Comparison of ENCODE assay signal across 19 cellular contexts in genomic region chr1:54649130-54649898, GRCh38. TPM values are rescaled to one million over a fixed set of nuclear protein-coding genes. Genes with fewer than 3 reads are reported as not detected.
A peak's percentile ranks its signal among the peaks of the same experiment; 100 is the strongest.
DNase-seq lines count a peak whose midpoint lies in the region; TF ChIP-seq lines count a peak whose summit lies in the region.
"Had no signal": no experiment of that assay in that cellular context is flagged by ENCODE, and none has a peak within 500 bp of the region (broad histone marks: within the 10 kb centered on the region; RNA-seq: fewer than 3 reads in every experiment).

No MANE protein-coding gene starts in this region.

- H3K9me2 ChIP-seq in hepatocyte (replicated peaks; ENCODE audit: insufficient read depth) (no peaks in the 10 kb centered on the region), SK-N-SH (no peaks in the 10 kb centered on the region), OCI-LY7 (ENCODE audit: insufficient read depth, low read length) (no peaks in the 10 kb centered on the region)

- TF ChIP-seq EP300 in transverse colon (IDR thresholded peaks at IDR 0.05; ENCODE audit: low read depth) (no peak), SK-N-SH (IDR thresholded peaks at IDR 0.05; ENCODE audit: borderline replicate concordance in 1 of 2, low read depth in 1 of 2, low read length in 1 of 2) (no peak)

- H4K20me1 ChIP-seq in hepatocyte (ENCODE audit: insufficient read depth, poor library complexity, severe bottlenecking) = no peaks in the 10 kb centered on the region
- H4K20me1 ChIP-seq in SK-N-SH (ENCODE audit: insufficient read depth) = no peaks in the 10 kb centered on the region
- H4K20me1 ChIP-seq in OCI-LY7 (ENCODE audit: insufficient read depth, low read length) = no peaks in the 10 kb centered on the region

- WGBS in hepatocyte (ENCODE audit: low lambda C conversion rate, missing lambda C conversion rate) = 46% methylated on average over 5 of the region's 5 CpGs
- 14 to 40% methylated on average over 4 to 5 of the region's 5 CpGs for WGBS in transverse colon (ENCODE audit: low coverage in 1 of 2), 2 donors
- WGBS in SK-N-SH (ENCODE audit: low lambda C conversion rate) = 33% methylated on average over 5 of the region's 5 CpGs

- no TSS peak for BruUV-seq in OCI-LY7 (replicated peaks; lab: Mats Ljungman, UMichigan)

- H3K4me3 ChIP-seq in hepatocyte (no peak overlapping the region), transverse colon (peak overlapping the region in 1 of 4 donors; percentile 9), SK-N-SH (ENCODE audit: low read depth in 2 of 2, low read length in 1 of 2) (no peak overlapping the region), OCI-LY7 (ENCODE audit: low read depth, low read length, poor library complexity, severe bottlenecking) (no peak overlapping the region)
- H3K4me3 ChIP-seq: MG63 had no signal

- peak; percentile 75 for DNase-seq in HuH-7 (ENCODE audit: low spot score)
- DNase-seq in hepatocyte (ENCODE audit: low spot score) = peak; percentile 62
- DNase-seq in mucosa of gallbladder (ENCODE audit: low spot score) = peak; percentile 30
- DNase-seq in transverse colon = peak; percentile 77
- DNase-seq in SK-N-SH = no peak
- DNase-seq in DMS53 (lab: John Stamatoyannopoulos, UW) = no peak
- DNase-seq in OCI-LY7 (ENCODE audit: low spot score) = no peak
- DNase-seq: BE2C; CD4-positive, alpha-beta memory T cell; GF-D8; GOT3; MG63; NCI-H1105; NCI-H187; NCI-H774; SHP77 treated with DMSO at 0.1 percent for 48 hours had no signal

- no peaks in the 10 kb centered on the region for H3K27me3 ChIP-seq in hepatocyte
- no peaks in the 10 kb centered on the region for H3K27me3 ChIP-seq in transverse colon
- H3K27me3 ChIP-seq in SK-N-SH (ENCODE audit: insufficient read depth) = no peaks in the 10 kb centered on the region
- H3K27me3 ChIP-seq: BE2C, MG63 had no signal

- intact Hi-C loops in transverse colon (cut with DNase I; ENCODE audit: low total_unique reads) (no loop called here), OCI-LY7 (cut with micrococcal nuclease; ENCODE audit: unreplicated experiment) (no loop called here)

- TF ChIP-seq CTCF in hepatocyte (IDR thresholded peaks at IDR 0.05; ENCODE audit: poor library complexity) (no peak), transverse colon (IDR thresholded peaks at IDR 0.05) (no peak), SK-N-SH (IDR thresholded peaks at IDR 0.05) (no peak), OCI-LY7 (conservative IDR thresholded peaks at IDR 0.05; ENCODE audit: low read length) (no peak)

- no peaks in the 10 kb centered on the region for H3K36me3 ChIP-seq in hepatocyte (replicated peaks; ENCODE audit: insufficient read depth, low read depth)
- no peaks in the 10 kb centered on the region for H3K36me3 ChIP-seq in transverse colon
- H3K36me3 ChIP-seq in SK-N-SH (replicated peaks in 1 of 2; ENCODE audit: control insufficient read depth in 1 of 2, insufficient read depth in 2 of 2, low read length in 1 of 2) = no peaks in the 10 kb centered on the region
- no peaks in the 10 kb centered on the region for H3K36me3 ChIP-seq in OCI-LY7 (ENCODE audit: insufficient read depth, low read length)
- H3K36me3 ChIP-seq: BE2C, MG63 had no signal

- H3K9ac ChIP-seq in SK-N-SH = no peak overlapping the region
- H3K9ac ChIP-seq: KMS-11 had no signal

- CTCF ChIA-PET in SK-N-SH (lab: Yijun Ruan, JAX) (interaction anchor here (2.5 kb wide), 1 partner anchor 101 kb away, joined by 6 read pairs; the partner anchor contains the start of gene ACOT11), OCI-LY7 (lab: Charles Lee; ENCODE audit: unreplicated experiment) (no interaction called here)

- in situ Hi-C loops in transverse colon (cut with MboI; ENCODE audit: low pct_ligation_motif_present in 1 of 4, low pct_unique_long_range_greater_than_20kb in 1 of 4, low sequenced_read_pairs in 3 of 4) = no loop called here

- no peak for TF ChIP-seq RAD21 in SK-N-SH (IDR thresholded peaks at IDR 0.05; ENCODE audit: low read length)

- POLR2A ChIA-PET in SK-N-SH (lab: Yijun Ruan, JAX) (no interaction called here), OCI-LY7 (lab: Charles Lee) (no interaction called here)

- H3K27ac ChIP-seq in hepatocyte = peak overlapping the region; percentile 41
- peak overlapping the region; percentile 71 to 86 (median 78) for H3K27ac ChIP-seq in transverse colon
- no peak overlapping the region for H3K27ac ChIP-seq in SK-N-SH (ENCODE audit: low read depth in 2 of 2, low read length in 1 of 2)
- no peak overlapping the region for H3K27ac ChIP-seq in OCI-LY7 (ENCODE audit: low read depth, low read length, poor library complexity, severe bottlenecking)
- H3K27ac ChIP-seq: KMS-11 had no signal

- H3K4me2 ChIP-seq in hepatocyte (peak overlapping the region; percentile 70), SK-N-SH (no peak overlapping the region), OCI-LY7 (ENCODE audit: low read length) (no peak overlapping the region)
- H3K4me2 ChIP-seq: KMS-11 had no signal

- H3K9me3 ChIP-seq in hepatocyte (ENCODE audit: low read depth) = no peaks in the 10 kb centered on the region
- H3K9me3 ChIP-seq in transverse colon = peaks cover under 1 to 1% of the 10 kb centered on the region in 2 donors
- H3K9me3 ChIP-seq in SK-N-SH = no peaks in the 10 kb centered on the region
- H3K9me3 ChIP-seq in OCI-LY7 (ENCODE audit: low read length) = no peaks in the 10 kb centered on the region
- H3K9me3 ChIP-seq: BE2C, MG63 had no signal

- H3K79me2 ChIP-seq in hepatocyte (no peaks in the 10 kb centered on the region), SK-N-SH (ENCODE audit: insufficient read depth) (no peaks in the 10 kb centered on the region), OCI-LY7 (ENCODE audit: insufficient read depth, low read depth, low read length) (no peaks in the 10 kb centered on the region)

- no peak overlapping the region for H2AFZ ChIP-seq in hepatocyte
- no peak overlapping the region for H2AFZ ChIP-seq in SK-N-SH (ENCODE audit: low read depth)
- no peak overlapping the region for H2AFZ ChIP-seq in OCI-LY7 (ENCODE audit: low read length)

- no peaks in the 10 kb centered on the region for H3F3A ChIP-seq in SK-N-SH (replicated peaks; ENCODE audit: insufficient read depth)

- H3K4me1 ChIP-seq in hepatocyte (ENCODE audit: insufficient read depth) (peaks cover 27% of the 10 kb centered on the region), transverse colon (peaks cover 9 to 55% (median 29%) of the 10 kb centered on the region in 4 donors), SK-N-SH (ENCODE audit: control insufficient read depth in 1 of 2, insufficient read depth in 2 of 2, low read depth in 1 of 2, low read length in 1 of 2) (no peaks in the 10 kb centered on the region), OCI-LY7 (ENCODE audit: insufficient read depth, low read length, poor library complexity, severe bottlenecking) (no peaks in the 10 kb centered on the region)
- H3K4me1 ChIP-seq: BE2C had no signal

- no peak for TF ChIP-seq POLR2A in transverse colon (IDR thresholded peaks at IDR 0.05)

TF ChIP-seq in SK-N-SH, 30 proteins besides CTCF, POLR2A, EP300 and RAD21 (continues in another document):
- TF ChIP-seq SMC3 (IDR thresholded peaks at IDR 0.05; ENCODE audit: low read depth, low read length) = no peak
- no peak for TF ChIP-seq ZBTB33 (IDR thresholded peaks at IDR 0.05; ENCODE audit: borderline replicate concordance, low read depth)
- TF ChIP-seq MXI1 (IDR thresholded peaks at IDR 0.05; ENCODE audit: low read depth, low read length) = no peak
- TF ChIP-seq JUND (IDR thresholded peaks at IDR 0.05) = no peak
- no peak for TF ChIP-seq FOXJ3 (CRISPR knock-in tag; IDR thresholded peaks at IDR 0.05)
- no peak for TF ChIP-seq ELF1 (IDR thresholded peaks at IDR 0.05)

RNA-seq across cellular contexts. Expression of gene MROH7, which starts 7.7 kb away (rescaled TPM):
- 0.68 and 0.87 TPM in 2 replicates for total RNA-seq in hepatocyte
- polyA plus RNA-seq in hepatocyte = 0.24 and 0.95 TPM in 2 replicates
- 8.0 TPM for total RNA-seq in mucosa of gallbladder
- total RNA-seq in transverse colon = 10 to 100 TPM; 16.1 to 69.9 (median 30.5) TPM
- polyA plus RNA-seq in SK-N-SH (2012; rRNA removed) = 0.51 and 0.52 TPM in 2 replicates
- polyA plus RNA-seq in SK-N-SH (2012; cell fraction: cytosol; rRNA removed) = 0.06 and 0.07 TPM in 2 replicates
- polyA plus RNA-seq in SK-N-SH (2012; cell fraction: nucleus; rRNA removed) = 7.3 and 8.1 TPM in 2 replicates
- not detected in 2 replicates for total RNA-seq in OCI-LY7 (2014; rRNA removed; shearing (Covaris generic))
- not detected in 2 replicates for total RNA-seq in OCI-LY7 (2022)
- total RNA-seq: NCI-H460 had no signal
- polyA plus RNA-seq: AG04450; CD4-positive, alpha-beta memory T cell had no signal

RNA-seq across cellular contexts. Expression of gene FAM151A, which starts 26.0 kb away (rescaled TPM):
- total RNA-seq in hepatocyte = 9.8 and 15.7 TPM in 2 replicates
- 5.0 and 13.5 TPM in 2 replicates for polyA plus RNA-seq in hepatocyte
- not detected for total RNA-seq in mucosa of gallbladder
- 10 to 100 TPM in 1 of 4 donors, 1 to 10 TPM in 3; 1.4 to 28.5 (median 7.1) TPM for total RNA-seq in transverse colon
- polyA plus RNA-seq in SK-N-SH (2012; rRNA removed) = not detected in 2 replicates
- not detected in 2 replicates for polyA plus RNA-seq in SK-N-SH (2012; cell fraction: cytosol; rRNA removed)
- not detected in 2 replicates for polyA plus RNA-seq in SK-N-SH (2012; cell fraction: nucleus; rRNA removed)
- total RNA-seq in OCI-LY7 (2014; rRNA removed; shearing (Covaris generic)) = not detected in 2 replicates
- not detected in 2 replicates for total RNA-seq in OCI-LY7 (2022)
- total RNA-seq: CD4-positive, alpha-beta memory T cell; NCI-H460 had no signal
- polyA plus RNA-seq: AG04450; CD4-positive, alpha-beta memory T cell had no signal

Comparison
In these comparisons a context has a peak if more than half of its experiments do, and no peak if none do; other contexts are left out.
1. DNase-seq: peak in HuH-7 (single experiment), hepatocyte (single experiment), mucosa of gallbladder (single experiment) and transverse colon (single experiment); none in SK-N-SH (single experiment), DMS53 (single experiment) and OCI-LY7 (single experiment).
2. H3K27ac ChIP-seq: peak in hepatocyte (single experiment) and transverse colon (4 of 4); none in SK-N-SH (0 of 2) and OCI-LY7 (single experiment).